8 cellular contexts compared by ENCODE assay signal in the genomic region with DNA sequence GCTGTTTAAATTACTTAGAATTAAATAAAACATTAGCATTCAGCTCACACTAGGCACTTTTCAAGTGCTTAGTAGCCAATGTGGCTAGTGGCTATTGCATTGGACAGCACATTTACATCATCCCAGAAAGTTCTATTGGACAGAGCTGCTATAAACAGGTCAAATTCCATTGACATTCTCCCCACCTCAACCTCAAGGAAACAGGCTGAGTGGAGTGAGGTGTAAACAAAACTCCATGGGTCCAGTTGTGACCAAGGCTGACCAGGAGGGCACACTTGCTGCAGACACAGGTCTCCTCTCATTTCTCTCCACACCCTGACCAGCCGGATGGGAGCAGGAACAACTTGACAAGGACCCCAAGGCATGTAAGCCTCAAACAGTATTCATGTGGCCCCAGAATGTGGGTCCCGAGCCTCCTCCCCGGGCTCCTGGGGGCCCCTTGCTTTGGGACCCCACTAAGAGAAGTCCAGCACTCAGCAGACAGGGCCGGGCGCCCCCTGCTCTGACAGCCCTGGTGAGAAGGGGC. TPM values are rescaled to one million over a fixed set of nuclear protein-coding genes. Genes with fewer than 3 reads are reported as not detected.
DNase-seq lines count a peak whose midpoint lies in the region; ATAC-seq and TF ChIP-seq lines count a peak whose summit lies in the region.

No MANE protein-coding gene starts in this region.

- TF ChIP-seq CTCF in A673 (conservative IDR thresholded peaks at IDR 0.05; ENCODE audit: low read depth, low read length), result no peak
- no peak for TF ChIP-seq CTCF in cardiac fibroblast (IDR thresholded peaks at IDR 0.05; ENCODE audit: low read depth, low read length)

- H3K4me3 ChIP-seq in A673 (ENCODE audit: low read depth, low read length, poor library complexity, severe bottlenecking) (peak overlapping the region; percentile 52), HUES64 (ENCODE audit: low read length) (peak overlapping the region; percentile 60), cardiac fibroblast (replicated peaks in 1 of 2; ENCODE audit: low read depth in 2 of 2, low read length in 2 of 2) (peak overlapping the region; percentile 42 to 49)

- BruUV-seq in A673 (replicated peaks; lab: Mats Ljungman, UMichigan), result no TSS peak

- 7% methylated on average over 5 of the region's 5 CpGs for WGBS in HUES64

- H3K27ac ChIP-seq in A673 (ENCODE audit: low read depth, low read length, poor library complexity, severe bottlenecking), result no peak overlapping the region
- no peak overlapping the region for H3K27ac ChIP-seq in HUES64 (ENCODE audit: low read depth, low read length)

- H3K36me3 ChIP-seq in A673 (ENCODE audit: insufficient read depth, low read length, poor library complexity, severe bottlenecking) (no peaks in the 10 kb centered on the region), HUES64 (ENCODE audit: insufficient read depth, low read length) (no peaks in the 10 kb centered on the region)

- H3K27me3 ChIP-seq in A673 (replicated peaks; ENCODE audit: insufficient read depth, low read depth, low read length, poor library complexity), result no peaks in the 10 kb centered on the region
- peaks cover 6% of the 10 kb centered on the region; the same call in 1 of the 2 replicates for H3K27me3 ChIP-seq in HUES64 (ENCODE audit: insufficient read depth, low read length)

- no peaks in the 10 kb centered on the region for H3K4me1 ChIP-seq in A673 (ENCODE audit: insufficient read depth, low read length, poor library complexity, severe bottlenecking)
- peaks cover 18% of the 10 kb centered on the region for H3K4me1 ChIP-seq in HUES64 (ENCODE audit: insufficient read depth, low read length)

- H3K9ac ChIP-seq in HUES64 (ENCODE audit: low read depth, low read length), result peak overlapping the region; percentile 32; the same call in 1 of the 2 replicates

- POLR2A ChIA-PET in A673 (lab: Charles Lee; ENCODE audit: low non-redundant PET), result interaction anchor here (0.6 kb wide), 1 partner anchor 191 kb away, joined by 3 read pairs; no protein-coding TSS in a partner anchor

- H3K9me3 ChIP-seq in A673 (ENCODE audit: low read depth, low read length, poor library complexity, severe bottlenecking), result no peaks in the 10 kb centered on the region
- H3K9me3 ChIP-seq in HUES64 (ENCODE audit: insufficient read depth, low read depth, low read length), result no peaks in the 10 kb centered on the region

- CTCF ChIA-PET in A673 (lab: Charles Lee), result no interaction called here

- ATAC-seq in HG03280 (IDR thresholded peaks at IDR 0.05; ENCODE audit: unreplicated experiment), result no peak

- intact Hi-C loops in A673 (cut with micrococcal nuclease; ENCODE audit: unreplicated experiment), result no loop called here

- DNase-seq in A673 (ENCODE audit: low spot score), result no peak
- no peak for DNase-seq in cardiac fibroblast (ENCODE audit: low read depth in 2 of 2)
- DNase-seq in midbrain (lab: John Stamatoyannopoulos, UW), result peak; percentile 1
- no peak for DNase-seq in stimulated activated CD8-positive, alpha-beta memory T cell treated with anti-CD3 and anti-CD28 coated beads, Interleukin-4, amount 100 ng/mL, for 48 hours
- DNase-seq in NCI-H526 treated with DMSO at 0.1 percent for 48 hours (lab: John Stamatoyannopoulos, UW), result no peak
- no peak for DNase-seq in foreskin melanocyte

RNA-seq across cellular contexts. Expression of a gene that starts 0.5 kb away (rescaled TPM):
- 0.41 and 0.72 TPM in 2 replicates for total RNA-seq in A673 (2021)
- polyA plus RNA-seq in HUES64 (2013, experiment 1 of 2), result 0.55 TPM
- 1.3 TPM for polyA plus RNA-seq in HUES64 (2013, experiment 2 of 2)

RNA-seq across cellular contexts. Expression of a gene that starts 30.0 kb away (rescaled TPM):
- total RNA-seq in A673 (2021), result 25.4 and 28.7 TPM in 2 replicates
- polyA plus RNA-seq in HUES64 (2013, experiment 1 of 2), result 34.5 TPM
- 35.7 TPM for polyA plus RNA-seq in HUES64 (2013, experiment 2 of 2)

RNA-seq across cellular contexts. Expression of a gene that starts 32.7 kb away (rescaled TPM):
- 77.4 and 94.6 TPM in 2 replicates for total RNA-seq in A673 (2021)
- polyA plus RNA-seq in HUES64 (2013, experiment 1 of 2), result 120 TPM
- 94.7 TPM for polyA plus RNA-seq in HUES64 (2013, experiment 2 of 2)

RNA-seq across cellular contexts. Expression of a gene that starts 48.4 kb away (rescaled TPM):
- 0.15 and 0.17 TPM in 2 replicates for total RNA-seq in A673 (2021)
- polyA plus RNA-seq in HUES64 (2013, experiment 1 of 2), result 3.4 TPM
- 4.6 TPM for polyA plus RNA-seq in HUES64 (2013, experiment 2 of 2)
